8 cellular contexts compared by ENCODE assay signal in genomic region chr11:74948546-74948897, GRCh38. TPM values are rescaled to one million over a fixed set of nuclear protein-coding genes. Genes with fewer than 3 reads are reported as not detected.
DNase-seq lines count a peak whose midpoint lies in the region; ATAC-seq, FAIRE-seq and TF ChIP-seq lines count a peak whose summit lies in the region.

No MANE protein-coding gene starts in this region.

- H3K27ac ChIP-seq in 22Rv1 (peak overlapping the region; percentile 66), right atrium auricular region (peak overlapping the region; percentile 86 to 91), small intestine (ENCODE audit: low read depth in 1 of 2, low read length in 1 of 2) (peak overlapping the region; percentile 25 to 90)

- intact Hi-C loops in activated T-helper 1 cell treated with anti-CD3 and anti-CD28 coated beads, Interleukin-12 subunit alpha, Interleukin-12 subunit beta, Interleukin-2, Interleukin-4 antibody, amounts not matched to agents 30 ng/mL and 10 ng/mL and 1 ng/mL, durations not matched to agents 14 hours and 24 hours and 36 hours (cut with micrococcal nuclease), result loop anchor here (2.0 to 10.0 kb wide), 6 partner anchors 22 to 1804 kb away; partner anchors contain the start of genes FCHSD2, PGM2L1, RAB6A and TPBGL

- 0 to 1% (median 1%) methylated on average over 9 of the region's 9 CpGs for WGBS in small intestine, 3 donors

- H3K4me1 ChIP-seq in right atrium auricular region (peaks cover 0 to 34% of the 10 kb centered on the region in 2 donors), small intestine (ENCODE audit: control insufficient read depth in 2 of 2, insufficient read depth in 1 of 2, low read depth in 1 of 2, low read length in 1 of 2) (peaks cover 8 to 14% of the 10 kb centered on the region in 2 donors)

- no peaks in the 10 kb centered on the region for H3K27me3 ChIP-seq in right atrium auricular region
- no peaks in the 10 kb centered on the region for H3K27me3 ChIP-seq in small intestine (ENCODE audit: control insufficient read depth in 2 of 2, insufficient read depth in 2 of 2, low read length in 2 of 2)

- peak overlapping the region; percentile 96 for H3K27ac Mint-ChIP-seq in activated T-helper 1 cell treated with anti-CD3 and anti-CD28 coated beads, Interleukin-12 subunit alpha, Interleukin-12 subunit beta, Interleukin-2, Interleukin-4 antibody, amounts not matched to agents 30 ng/mL and 10 ng/mL and 1 ng/mL, durations not matched to agents 14 hours and 24 hours and 36 hours

- POLR2A ChIA-PET in GM10248 (lab: Yijun Ruan, JAX), result interaction anchor here (0.5 to 1.4 kb wide), 2 partner anchors 9 to 1506 kb away, joined by 3 read pairs; no protein-coding TSS in a partner anchor

- TF ChIP-seq CTCF in 22Rv1 (IDR thresholded peaks at IDR 0.05) (no peak), right atrium auricular region (IDR thresholded peaks at IDR 0.05) (no peak), GM10248 (IDR thresholded peaks at IDR 0.05; ENCODE audit: control extremely low read depth, extremely low read depth, low read depth, missing control alignments) (no peak)

- no peaks in the 10 kb centered on the region for H3K9me3 Mint-ChIP-seq in activated T-helper 1 cell treated with anti-CD3 and anti-CD28 coated beads, Interleukin-12 subunit alpha, Interleukin-12 subunit beta, Interleukin-2, Interleukin-4 antibody, amounts not matched to agents 30 ng/mL and 10 ng/mL and 1 ng/mL, durations not matched to agents 14 hours and 24 hours and 36 hours

- H3K4me3 Mint-ChIP-seq in activated T-helper 1 cell treated with anti-CD3 and anti-CD28 coated beads, Interleukin-12 subunit alpha, Interleukin-12 subunit beta, Interleukin-2, Interleukin-4 antibody, amounts not matched to agents 30 ng/mL and 10 ng/mL and 1 ng/mL, durations not matched to agents 14 hours and 24 hours and 36 hours, result peak overlapping the region; percentile 96

- DNase-seq in activated T-helper 1 cell treated with anti-CD3 and anti-CD28 coated beads, Interleukin-12 subunit alpha, Interleukin-12 subunit beta, Interleukin-2, Interleukin-4 antibody, amounts not matched to agents 30 ng/mL and 10 ng/mL and 1 ng/mL, durations not matched to agents 14 hours and 24 hours and 36 hours (ENCODE audit: low spot score), result no peak
- no peak for DNase-seq in right atrium auricular region (ENCODE audit: low spot score)
- DNase-seq in small intestine, result no peak
- no peak for DNase-seq in UCSD-AML1 (lab: John Stamatoyannopoulos, UW; ENCODE audit: unreplicated experiment)
- no peak for DNase-seq in GM10248 (ENCODE audit: extremely low spot score)

- FAIRE-seq in small intestine (lab: Jason Lieb, UNC), result no peak

- CTCF ChIA-PET in GM10248 (lab: Yijun Ruan, JAX), result interaction anchor here (1.0 to 1.4 kb wide), 3 partner anchors 12 to 19 kb away, joined by 3 to 4 read pairs (median 3); no protein-coding TSS in a partner anchor

- H3K4me1 Mint-ChIP-seq in activated T-helper 1 cell treated with anti-CD3 and anti-CD28 coated beads, Interleukin-12 subunit alpha, Interleukin-12 subunit beta, Interleukin-2, Interleukin-4 antibody, amounts not matched to agents 30 ng/mL and 10 ng/mL and 1 ng/mL, durations not matched to agents 14 hours and 24 hours and 36 hours (ENCODE audit: low read depth), result peaks cover 50% of the 10 kb centered on the region

- peaks cover 23% of the 10 kb centered on the region for H3K36me3 Mint-ChIP-seq in activated T-helper 1 cell treated with anti-CD3 and anti-CD28 coated beads, Interleukin-12 subunit alpha, Interleukin-12 subunit beta, Interleukin-2, Interleukin-4 antibody, amounts not matched to agents 30 ng/mL and 10 ng/mL and 1 ng/mL, durations not matched to agents 14 hours and 24 hours and 36 hours (ENCODE audit: low read depth)

- H3K9me3 ChIP-seq in right atrium auricular region (no peaks in the 10 kb centered on the region), small intestine (ENCODE audit: control insufficient read depth, low read depth) (no peaks in the 10 kb centered on the region)

- no peaks in the 10 kb centered on the region for H3K27me3 Mint-ChIP-seq in activated T-helper 1 cell treated with anti-CD3 and anti-CD28 coated beads, Interleukin-12 subunit alpha, Interleukin-12 subunit beta, Interleukin-2, Interleukin-4 antibody, amounts not matched to agents 30 ng/mL and 10 ng/mL and 1 ng/mL, durations not matched to agents 14 hours and 24 hours and 36 hours (ENCODE audit: insufficient read depth)

- no peaks in the 10 kb centered on the region for H3K36me3 ChIP-seq in right atrium auricular region
- H3K36me3 ChIP-seq in small intestine (ENCODE audit: control insufficient read depth in 2 of 2, insufficient read depth in 2 of 2, low read length in 2 of 2), result peaks cover 0 to 3% of the 10 kb centered on the region in 2 donors

- peak; percentile 15 for ATAC-seq in GM18511 (IDR thresholded peaks at IDR 0.05; ENCODE audit: unreplicated experiment)
- peak; percentile 16 for ATAC-seq in HG03280 (IDR thresholded peaks at IDR 0.05; ENCODE audit: unreplicated experiment)

- H3K4me3 ChIP-seq in right atrium auricular region (peak overlapping the region; percentile 85 to 93), small intestine (ENCODE audit: low read depth in 1 of 2, low read length in 2 of 2) (peak overlapping the region; percentile 66 to 99)

RNA-seq across cellular contexts. Expression of gene XRRA1, which starts 0.4 kb away (rescaled TPM):
- 8.6 and 9.0 TPM in 2 replicates for total RNA-seq in activated T-helper 1 cell treated with anti-CD3 and anti-CD28 coated beads, Interleukin-12 subunit alpha, Interleukin-12 subunit beta, Interleukin-2, Interleukin-4 antibody, amounts not matched to agents 30 ng/mL and 10 ng/mL and 1 ng/mL, durations not matched to agents 14 hours and 24 hours and 36 hours
- total RNA-seq in right atrium auricular region, result 1 to 10 TPM; 6.8 to 8.1 TPM
- polyA plus RNA-seq in small intestine, result 1 to 10 TPM in 2 of 3 donors, under 1 TPM in 1; 0.27 to 7.9 (median 1.3) TPM

RNA-seq across cellular contexts. Expression of gene SPCS2, which starts 0.5 kb away (rescaled TPM):
- 167 and 172 TPM in 2 replicates for total RNA-seq in activated T-helper 1 cell treated with anti-CD3 and anti-CD28 coated beads, Interleukin-12 subunit alpha, Interleukin-12 subunit beta, Interleukin-2, Interleukin-4 antibody, amounts not matched to agents 30 ng/mL and 10 ng/mL and 1 ng/mL, durations not matched to agents 14 hours and 24 hours and 36 hours
- total RNA-seq in right atrium auricular region, result 10 to 100 TPM; 26.6 to 34.7 TPM
- polyA plus RNA-seq in small intestine, result 100 to 1,000 TPM in 1 of 3 donors, 10 to 100 TPM in 2; 37.3 to 152 (median 51.1) TPM

RNA-seq across cellular contexts. Expression of gene NEU3, which starts 40.2 kb away (rescaled TPM):
- total RNA-seq in activated T-helper 1 cell treated with anti-CD3 and anti-CD28 coated beads, Interleukin-12 subunit alpha, Interleukin-12 subunit beta, Interleukin-2, Interleukin-4 antibody, amounts not matched to agents 30 ng/mL and 10 ng/mL and 1 ng/mL, durations not matched to agents 14 hours and 24 hours and 36 hours, result 16.3 and 16.9 TPM in 2 replicates
- 1 to 10 TPM; 3.0 to 8.4 TPM for total RNA-seq in right atrium auricular region
- polyA plus RNA-seq in small intestine, result 1 to 10 TPM in 2 of 3 donors, under 1 TPM in 1; 0.89 to 4.3 (median 1.1) TPM
